Comparison of ENCODE assay signal across 8 cellular contexts in genomic region chr14:86035882-86036281, GRCh38.
DNase-seq lines count a peak whose midpoint lies in the region; ATAC-seq and TF ChIP-seq lines count a peak whose summit lies in the region.

No MANE protein-coding gene starts in this region.

- no peak overlapping the region for H3K27ac Mint-ChIP-seq in chondrocyte (ENCODE audit: unreplicated experiment)

- no peaks in the 10 kb centered on the region for H3K36me3 Mint-ChIP-seq in chondrocyte (ENCODE audit: low read depth)

- H3K36me3 ChIP-seq in Peyer's patch, result no peaks in the 10 kb centered on the region

- TF ChIP-seq CTCF in chondrocyte (IDR thresholded peaks at IDR 0.05) (peak; percentile 60), Peyer's patch (IDR thresholded peaks at IDR 0.05) (no peak)

- H3K27ac ChIP-seq in Peyer's patch, result no peak overlapping the region

- no peak for TF ChIP-seq POLR2A in Peyer's patch (IDR thresholded peaks at IDR 0.05)

- no peaks in the 10 kb centered on the region for H3K4me1 Mint-ChIP-seq in chondrocyte (ENCODE audit: low read depth)

- DNase-seq in AG08396 (ENCODE audit: low spot score) (peak; percentile 5), chondrocyte (ENCODE audit: low spot score) (no peak), Peyer's patch (no peak), left colon (no peak), NCI-H446 treated with DMSO at 0.1 percent for 48 hours (lab: John Stamatoyannopoulos, UW) (no peak)

- intact Hi-C loops in left colon (cut with DNase I, micrococcal nuclease), result no loop called here

- H3K9me3 ChIP-seq in Peyer's patch, result no peaks in the 10 kb centered on the region

- ATAC-seq in GM19043 (IDR thresholded peaks at IDR 0.05; ENCODE audit: low read depth, unreplicated experiment) (peak; percentile 63), HG03442 (IDR thresholded peaks at IDR 0.05; ENCODE audit: unreplicated experiment) (peak; percentile 89), left colon (no peak), HG02588 (IDR thresholded peaks at IDR 0.05; ENCODE audit: unreplicated experiment) (no peak)

- H3K4me3 ChIP-seq in Peyer's patch, result no peak overlapping the region

- H3K27me3 ChIP-seq in Peyer's patch, result no peaks in the 10 kb centered on the region

- H3K27me3 Mint-ChIP-seq in chondrocyte (ENCODE audit: low read depth), result no peaks in the 10 kb centered on the region

- H3K4me1 ChIP-seq in Peyer's patch, result no peaks in the 10 kb centered on the region

- H3K9me3 Mint-ChIP-seq in chondrocyte (ENCODE audit: low read depth), result no peaks in the 10 kb centered on the region

- H3K4me3 Mint-ChIP-seq in chondrocyte (ENCODE audit: unreplicated experiment), result no peak overlapping the region

Comparison
In these comparisons a context has a peak if more than half of its experiments do, and no peak if none do; other contexts are left out.
1. ATAC-seq: peak in GM19043 (single experiment) and HG03442 (single experiment); none in left colon (single experiment) and HG02588 (single experiment).